Comparison of ENCODE assay signal across 22 cellular contexts in the genomic region with DNA sequence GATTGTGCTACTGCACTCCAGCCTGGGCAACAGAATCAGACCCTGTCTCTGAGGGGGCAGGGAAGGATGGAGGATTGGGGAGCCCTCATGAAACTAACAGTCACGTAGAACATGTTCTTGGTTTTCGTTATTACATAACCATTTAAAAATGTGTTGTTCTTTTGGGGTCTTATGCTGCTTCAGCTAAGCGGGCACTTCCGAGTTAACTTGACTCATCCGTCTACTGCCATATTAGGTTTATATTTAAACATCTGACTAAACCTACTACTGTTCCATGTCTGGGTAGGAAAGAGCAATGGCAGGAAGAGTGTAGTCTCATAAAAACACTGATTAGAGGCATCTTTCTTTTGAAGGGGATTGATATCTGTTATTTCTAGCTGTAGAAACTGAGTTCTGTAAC. TPM values are rescaled to one million over a fixed set of nuclear protein-coding genes. Genes with fewer than 3 reads are reported as not detected.
DNase-seq lines count a peak whose midpoint lies in the region; ATAC-seq, FAIRE-seq and TF ChIP-seq lines count a peak whose summit lies in the region.
"Had no signal": no experiment of that assay in that cellular context is flagged by ENCODE, and none has a peak within 500 bp of the region (broad histone marks: within the 10 kb centered on the region; RNA-seq: fewer than 3 reads in every experiment).

No MANE protein-coding gene starts in this region.

- H2AK5ac ChIP-seq in mesenchymal stem cell (ENCODE audit: low read length, severe bottlenecking) (no peak overlapping the region), trophoblast cell (ENCODE audit: low read length) (no peak overlapping the region)

- TF ChIP-seq POLR2A in stomach (IDR thresholded peaks at IDR 0.05) (no peak), GM12892 (IDR thresholded peaks at IDR 0.05; ENCODE audit: low read depth, low read length) (no peak)

- DNase-seq in activated CD4-positive, alpha-beta T cell treated with anti-CD3 and anti-CD28 coated beads, Interleukin-2, amount 10 ng/mL, durations not matched to agents 24 days and 14 days: no peak
- no peak for DNase-seq in activated CD4-positive, alpha-beta T cell treated with anti-CD3 and anti-CD28 coated beads, Interleukin-2, amount 50 U/mL, for 4 hours
- DNase-seq in astrocyte (ENCODE audit: low read depth): peak; percentile 68
- peak; percentile 66 for DNase-seq in mesenchymal stem cell
- DNase-seq in stomach: no peak
- no peak for DNase-seq in GM12892 (ENCODE audit: insufficient read length)
- DNase-seq in trophoblast cell: no peak
- DNase-seq: activated CD4-positive, alpha-beta memory T cell treated with anti-CD3 and anti-CD28 coated beads, Interleukin-2, amount 10 ng/mL, durations not matched to agents 7 days and 5 days; C1 segment of cervical spinal cord; Kasumi-1; kidney glomerular epithelial cell; NCI-H1105 treated with DMSO at 0.1 percent for 48 hours; NCI-H2171; pancreas; stimulated activated CD4-positive, alpha-beta T cell treated with anti-CD3 and anti-CD28 coated beads, Interleukin-4, amount 100 ng/mL, for 24 hours; stimulated activated CD8-positive, alpha-beta memory T cell treated with anti-CD3 and anti-CD28 coated beads, Interleukin-4, amount 100 ng/mL, for 48 hours; tibial artery had no signal

- H3K27ac ChIP-seq in astrocyte (ENCODE audit: low read depth, low read length): peak overlapping the region; percentile 57
- H3K27ac ChIP-seq in mesenchymal stem cell (ENCODE audit: low read length, poor library complexity, severe bottlenecking): peak overlapping the region; percentile 80
- H3K27ac ChIP-seq in stomach: peak overlapping the region in 4 of 5 donors; percentile 1 to 59 (median 28)
- H3K27ac ChIP-seq in trophoblast cell (ENCODE audit: low read depth, low read length): no peak overlapping the region
- H3K27ac ChIP-seq: 22Rv1, hepatocyte, pancreas, tibial artery had no signal

- no peaks in the 10 kb centered on the region for H3K9me3 Mint-ChIP-seq in activated CD4-positive, alpha-beta T cell treated with anti-CD3 and anti-CD28 coated beads, Interleukin-2, amount 10 ng/mL, durations not matched to agents 24 days and 14 days
- H3K9me3 Mint-ChIP-seq in astrocyte (ENCODE audit: unreplicated experiment): no peaks in the 10 kb centered on the region
- H3K9me3 Mint-ChIP-seq: activated CD4-positive, alpha-beta memory T cell treated with anti-CD3 and anti-CD28 coated beads, Interleukin-2, amount 10 ng/mL, durations not matched to agents 7 days and 5 days; activated T-helper 2 cell treated with anti-CD3 and anti-CD28 coated beads, Interferon-gamma antibody, Interleukin-2, Interleukin-4, amounts not matched to agents 10 μg/mL and 5 μg/mL and 100 μg/mL, durations not matched to agents 14 hours and 24 hours and 36 hours had no signal

- TF ChIP-seq EP300 in stomach (IDR thresholded peaks at IDR 0.05): no peak

- no peaks in the 10 kb centered on the region for H3K27me3 Mint-ChIP-seq in activated CD4-positive, alpha-beta T cell treated with anti-CD3 and anti-CD28 coated beads, Interleukin-2, amount 10 ng/mL, durations not matched to agents 24 days and 14 days
- no peaks in the 10 kb centered on the region for H3K27me3 Mint-ChIP-seq in astrocyte (ENCODE audit: low read depth, unreplicated experiment)
- H3K27me3 Mint-ChIP-seq: activated CD4-positive, alpha-beta memory T cell treated with anti-CD3 and anti-CD28 coated beads, Interleukin-2, amount 10 ng/mL, durations not matched to agents 7 days and 5 days had no signal

- FAIRE-seq in astrocyte (lab: Jason Lieb, UNC) (no peak), GM12892 (lab: Jason Lieb, UNC) (no peak)
- FAIRE-seq: pancreas, RCC 7860 had no signal

- intact Hi-C loops in activated CD4-positive, alpha-beta T cell treated with anti-CD3 and anti-CD28 coated beads, Interleukin-2, amount 10 ng/mL, durations not matched to agents 24 days and 14 days (cut with micrococcal nuclease): no loop called here
- intact Hi-C loops in stomach (cut with DNase I; ENCODE audit: low total_unique reads): no loop called here

- no peak overlapping the region for H3K14ac ChIP-seq in mesenchymal stem cell (ENCODE audit: low read length in 2 of 2)
- H3K14ac ChIP-seq in trophoblast cell (ENCODE audit: low read length): no peak overlapping the region

- no peak overlapping the region for H2BK5ac ChIP-seq in mesenchymal stem cell (ENCODE audit: low read depth, low read length, poor library complexity, severe bottlenecking)
- H2BK5ac ChIP-seq in trophoblast cell (ENCODE audit: low read depth, low read length, poor library complexity): no peak overlapping the region

- H3K4me3 Mint-ChIP-seq in activated CD4-positive, alpha-beta T cell treated with anti-CD3 and anti-CD28 coated beads, Interleukin-2, amount 10 ng/mL, durations not matched to agents 24 days and 14 days: no peak overlapping the region
- H3K4me3 Mint-ChIP-seq in astrocyte (ENCODE audit: unreplicated experiment): peak overlapping the region; percentile 24
- H3K4me3 Mint-ChIP-seq: activated CD4-positive, alpha-beta memory T cell treated with anti-CD3 and anti-CD28 coated beads, Interleukin-2, amount 10 ng/mL, durations not matched to agents 7 days and 5 days had no signal

- peak overlapping the region; percentile 11 for H3K27ac Mint-ChIP-seq in activated CD4-positive, alpha-beta T cell treated with anti-CD3 and anti-CD28 coated beads, Interleukin-2, amount 10 ng/mL, durations not matched to agents 24 days and 14 days
- peak overlapping the region; percentile 67 for H3K27ac Mint-ChIP-seq in astrocyte (ENCODE audit: unreplicated experiment)
- H3K27ac Mint-ChIP-seq: activated CD4-positive, alpha-beta memory T cell treated with anti-CD3 and anti-CD28 coated beads, Interleukin-2, amount 10 ng/mL, durations not matched to agents 7 days and 5 days; activated T-helper 2 cell treated with anti-CD3 and anti-CD28 coated beads, Interferon-gamma antibody, Interleukin-2, Interleukin-4, amounts not matched to agents 10 μg/mL and 5 μg/mL and 100 μg/mL, durations not matched to agents 14 hours and 24 hours and 36 hours had no signal

- H3K27me3 ChIP-seq in astrocyte (ENCODE audit: insufficient read depth, low read length): no peaks in the 10 kb centered on the region
- no peaks in the 10 kb centered on the region for H3K27me3 ChIP-seq in mesenchymal stem cell (ENCODE audit: control insufficient read depth in 1 of 2, insufficient read depth in 1 of 2, low read length in 2 of 2)
- no peaks in the 10 kb centered on the region for H3K27me3 ChIP-seq in stomach
- H3K27me3 ChIP-seq in trophoblast cell (ENCODE audit: insufficient read depth, low read length): no peaks in the 10 kb centered on the region
- H3K27me3 ChIP-seq: hepatocyte, pancreas, tibial artery had no signal

- H2AFZ ChIP-seq in astrocyte (ENCODE audit: low read depth, low read length) (no peak overlapping the region), mesenchymal stem cell (ENCODE audit: low read depth, low read length) (no peak overlapping the region), trophoblast cell (ENCODE audit: insufficient read depth, low read length, poor library complexity) (no peak overlapping the region)
- H2AFZ ChIP-seq: hepatocyte had no signal

- H3K4me3 ChIP-seq in astrocyte (ENCODE audit: insufficient read depth, low read depth, low read length) (no peak overlapping the region), mesenchymal stem cell (ENCODE audit: insufficient read depth in 1 of 2, low read depth in 1 of 2, low read length in 2 of 2) (no peak overlapping the region), stomach (no peak overlapping the region), trophoblast cell (ENCODE audit: low read depth, low read length) (no peak overlapping the region)
- H3K4me3 ChIP-seq: hepatocyte, pancreas, tibial artery had no signal

- no peak overlapping the region for H4K91ac ChIP-seq in mesenchymal stem cell (ENCODE audit: low read length)
- H4K91ac ChIP-seq in trophoblast cell (ENCODE audit: low read depth, low read length): no peak overlapping the region

- H3K18ac ChIP-seq in mesenchymal stem cell (ENCODE audit: low read depth in 1 of 2, low read length in 2 of 2) (no peak overlapping the region), trophoblast cell (ENCODE audit: low read length) (no peak overlapping the region)

- no peaks in the 10 kb centered on the region for H3K79me1 ChIP-seq in mesenchymal stem cell (replicated peaks; ENCODE audit: low read length, poor library complexity, severe bottlenecking)
- no peaks in the 10 kb centered on the region for H3K79me1 ChIP-seq in trophoblast cell (ENCODE audit: low read length)

- ATAC-seq in SK-N-SH treated with all-trans-retinoic acid at 6 μM for 48 hours: no peak
- ATAC-seq: pancreas had no signal

- H3K36me3 ChIP-seq in astrocyte (ENCODE audit: insufficient read depth, low read length) (peaks cover 88% of the 10 kb centered on the region), mesenchymal stem cell (ENCODE audit: control insufficient read depth in 1 of 2, insufficient read depth in 2 of 2, low read depth in 1 of 2, low read length in 2 of 2) (peaks cover 23 to 98% of the 10 kb centered on the region in 2 experiments), stomach (peaks cover 35 to 99% (median 96%) of the 10 kb centered on the region in 4 donors), trophoblast cell (ENCODE audit: control insufficient read depth in 1 of 2, insufficient read depth in 2 of 2, low read length in 2 of 2) (peaks cover 19 to 27% of the 10 kb centered on the region in 2 experiments)

- WGBS in mesenchymal stem cell: 50% methylated on average over 1 of the region's 5 CpGs
- 67 to 89% (median 81%) methylated on average over 5 of the region's 5 CpGs for WGBS in stomach, 5 donors
- no CpG with 5 or more reads among the region's 5 CpGs for WGBS in trophoblast cell (ENCODE audit: extremely low coverage, insufficient coverage, insufficient read length)

- H4K20me1 ChIP-seq in astrocyte (ENCODE audit: insufficient read depth, low read length): peaks cover 12% of the 10 kb centered on the region

- H3K4ac ChIP-seq in mesenchymal stem cell (ENCODE audit: low read depth in 1 of 2, low read length in 2 of 2) (no peak overlapping the region), trophoblast cell (ENCODE audit: low read depth, low read length) (no peak overlapping the region)

- H3K4me1 ChIP-seq in astrocyte (ENCODE audit: insufficient read depth, low read length) (peaks cover 11% of the 10 kb centered on the region), mesenchymal stem cell (ENCODE audit: control insufficient read depth, insufficient read depth, low read depth, low read length) (peaks cover 18% of the 10 kb centered on the region), stomach (peaks cover 0 to 17% (median 7%) of the 10 kb centered on the region in 4 donors), trophoblast cell (ENCODE audit: control insufficient read depth in 1 of 2, insufficient read depth in 2 of 2, low read length in 2 of 2) (no peaks in the 10 kb centered on the region)

- H3K9me3 ChIP-seq in astrocyte (ENCODE audit: insufficient read depth, low read depth, low read length) (no peaks in the 10 kb centered on the region), mesenchymal stem cell (ENCODE audit: control insufficient read depth, low read length) (no peaks in the 10 kb centered on the region), stomach (no peaks in the 10 kb centered on the region), trophoblast cell (ENCODE audit: insufficient read depth, low read depth, low read length) (no peaks in the 10 kb centered on the region)
- H3K9me3 ChIP-seq: pancreas, tibial artery had no signal

- H3K4me2 ChIP-seq in astrocyte (ENCODE audit: low read length) (peak overlapping the region; percentile 47), mesenchymal stem cell (ENCODE audit: low read length, poor library complexity, severe bottlenecking) (no peak overlapping the region), trophoblast cell (ENCODE audit: low read length) (no peak overlapping the region)
- H3K4me2 ChIP-seq: hepatocyte had no signal

- H3K9ac ChIP-seq in astrocyte (ENCODE audit: low read length): no peak overlapping the region
- no peak overlapping the region for H3K9ac ChIP-seq in mesenchymal stem cell (ENCODE audit: low read length)
- no peak overlapping the region for H3K9ac ChIP-seq in trophoblast cell (ENCODE audit: low read length)

- H3K4me1 Mint-ChIP-seq in activated CD4-positive, alpha-beta T cell treated with anti-CD3 and anti-CD28 coated beads, Interleukin-2, amount 10 ng/mL, durations not matched to agents 24 days and 14 days: peaks cover 1% of the 10 kb centered on the region
- peaks cover 43% of the 10 kb centered on the region for H3K4me1 Mint-ChIP-seq in astrocyte (ENCODE audit: low read depth, unreplicated experiment)

- H3K23ac ChIP-seq in mesenchymal stem cell (ENCODE audit: low read length in 2 of 2) (no peak overlapping the region), trophoblast cell (ENCODE audit: low read length) (no peak overlapping the region)

- peaks cover 45% of the 10 kb centered on the region for H3K79me2 ChIP-seq in astrocyte (ENCODE audit: insufficient read depth, low read length)
- H3K79me2 ChIP-seq in trophoblast cell (ENCODE audit: control insufficient read depth, insufficient read depth, low read length, poor library complexity): no peaks in the 10 kb centered on the region
- H3K79me2 ChIP-seq: hepatocyte had no signal

- no peak overlapping the region for H4K12ac ChIP-seq in trophoblast cell (ENCODE audit: low read depth, low read length)

- H2BK15ac ChIP-seq in mesenchymal stem cell (ENCODE audit: low read depth, poor library complexity, severe bottlenecking): no peak overlapping the region

- TF ChIP-seq CTCF in astrocyte (IDR thresholded peaks at IDR 0.05; ENCODE audit: insufficient read depth, low read depth, low read length) (no peak), stomach (IDR thresholded peaks at IDR 0.05) (no peak)

- peaks cover 65% of the 10 kb centered on the region for H3K36me3 Mint-ChIP-seq in activated CD4-positive, alpha-beta T cell treated with anti-CD3 and anti-CD28 coated beads, Interleukin-2, amount 10 ng/mL, durations not matched to agents 24 days and 14 days (ENCODE audit: low read depth)
- peaks cover 33% of the 10 kb centered on the region for H3K36me3 Mint-ChIP-seq in astrocyte (ENCODE audit: low read depth, unreplicated experiment)

- H4K8ac ChIP-seq in mesenchymal stem cell (ENCODE audit: low read length) (peak overlapping the region; percentile 19), trophoblast cell (ENCODE audit: low read depth, low read length) (no peak overlapping the region)

- no peak overlapping the region for H2BK12ac ChIP-seq in mesenchymal stem cell (ENCODE audit: low read length in 2 of 2)
- no peak overlapping the region for H2BK12ac ChIP-seq in trophoblast cell (ENCODE audit: low read length)

- H2BK120ac ChIP-seq in mesenchymal stem cell (ENCODE audit: low read depth, low read length): no peak overlapping the region
- no peak overlapping the region for H2BK120ac ChIP-seq in trophoblast cell (ENCODE audit: insufficient read depth, low read length, poor library complexity)

RNA-seq across cellular contexts. Expression of gene BMP8A, which starts 59.5 kb away (rescaled TPM):
- not detected in 2 replicates for total RNA-seq in activated CD4-positive, alpha-beta T cell treated with anti-CD3 and anti-CD28 coated beads, Interleukin-2, amount 10 ng/mL, durations not matched to agents 24 days and 14 days
- 0.34 and 0.84 TPM in 2 replicates for total RNA-seq in astrocyte
- not detected for polyA plus RNA-seq in mesenchymal stem cell (2013, experiment 1 of 2)
- not detected for polyA plus RNA-seq in mesenchymal stem cell (2013, experiment 2 of 2)
- not detected for total RNA-seq in stomach
- polyA plus RNA-seq in stomach: not detected
- polyA plus RNA-seq in GM12892 (2012; ENCODE audit: missing spikeins): 0.19 TPM
- polyA plus RNA-seq in trophoblast cell (2013): not detected in 2 replicates
- total RNA-seq: activated CD4-positive, alpha-beta memory T cell treated with anti-CD3 and anti-CD28 coated beads, Interleukin-2, amount 10 ng/mL, durations not matched to agents 7 days and 5 days had no signal

Comparison
In these comparisons a context has a peak if more than half of its experiments do, and no peak if none do; other contexts are left out.
1. DNase-seq: peak in astrocyte (single experiment) and mesenchymal stem cell (single experiment); none in activated CD4-positive, alpha-beta T cell treated with anti-CD3 and anti-CD28 coated beads, Interleukin-2, amount 10 ng/mL, durations not matched to agents 24 days and 14 days (single experiment), activated CD4-positive, alpha-beta T cell treated with anti-CD3 and anti-CD28 coated beads, Interleukin-2, amount 50 U/mL, for 4 hours (0 of 2), stomach (single experiment), GM12892 (single experiment) and trophoblast cell (0 of 2).